ENCODE assay signal across 8 cellular contexts in genomic region chrX:47637546-47638195, GRCh38. TPM values are rescaled to one million over a fixed set of nuclear protein-coding genes. Genes with fewer than 3 reads are reported as not detected.
DNase-seq lines count a peak whose midpoint lies in the region; ATAC-seq and TF ChIP-seq lines count a peak whose summit lies in the region.

No MANE protein-coding gene starts in this region.

- no peaks in the 10 kb centered on the region for H3K9me2 ChIP-seq in MM.1S (replicated peaks; ENCODE audit: insufficient read depth, low read length)

- no peaks in the 10 kb centered on the region for H3K9me3 Mint-ChIP-seq in activated naive CD8-positive, alpha-beta T cell treated with anti-CD3 and anti-CD28 coated beads, Interleukin-2, amount 50 U/mL, for 24 hours

- no peaks in the 10 kb centered on the region for H3K4me1 ChIP-seq in MM.1S (ENCODE audit: low read length)

- H3K36me3 ChIP-seq in MM.1S (replicated peaks; ENCODE audit: insufficient read depth, low read length): no peaks in the 10 kb centered on the region
- H3K36me3 ChIP-seq in MG63: peaks cover 15% of the 10 kb centered on the region

- no peaks in the 10 kb centered on the region for H3K27me3 Mint-ChIP-seq in activated naive CD8-positive, alpha-beta T cell treated with anti-CD3 and anti-CD28 coated beads, Interleukin-2, amount 50 U/mL, for 24 hours

- no peaks in the 10 kb centered on the region for H4K20me1 ChIP-seq in MM.1S (ENCODE audit: insufficient read depth, low read length)

- peak overlapping the region; percentile 65 for H3K4me3 Mint-ChIP-seq in activated naive CD8-positive, alpha-beta T cell treated with anti-CD3 and anti-CD28 coated beads, Interleukin-2, amount 50 U/mL, for 24 hours

- H3K4me2 ChIP-seq in MM.1S (ENCODE audit: low read depth, low read length): no peak overlapping the region

- H3K9ac ChIP-seq in MM.1S (ENCODE audit: low read length): no peak overlapping the region

- H3K4me3 ChIP-seq in MM.1S (ENCODE audit: low read length) (no peak overlapping the region), MG63 (no peak overlapping the region)

- H3K36me3 Mint-ChIP-seq in activated naive CD8-positive, alpha-beta T cell treated with anti-CD3 and anti-CD28 coated beads, Interleukin-2, amount 50 U/mL, for 24 hours (ENCODE audit: low read depth): peaks cover 36% of the 10 kb centered on the region

- H3K27me3 ChIP-seq in MM.1S (replicated peaks; ENCODE audit: insufficient read depth, low read length) (no peaks in the 10 kb centered on the region), MG63 (no peaks in the 10 kb centered on the region)

- H3K9me3 ChIP-seq in MM.1S (replicated peaks; ENCODE audit: insufficient read depth, low read length) (no peaks in the 10 kb centered on the region), MG63 (no peaks in the 10 kb centered on the region)

- H3K79me2 ChIP-seq in MM.1S (ENCODE audit: low read length): no peaks in the 10 kb centered on the region

- peaks cover 21% of the 10 kb centered on the region for H3K4me1 Mint-ChIP-seq in activated naive CD8-positive, alpha-beta T cell treated with anti-CD3 and anti-CD28 coated beads, Interleukin-2, amount 50 U/mL, for 24 hours

- no peak overlapping the region for H2AFZ ChIP-seq in MM.1S (ENCODE audit: low read length)

- H3K27ac Mint-ChIP-seq in activated naive CD8-positive, alpha-beta T cell treated with anti-CD3 and anti-CD28 coated beads, Interleukin-2, amount 50 U/mL, for 24 hours: peak overlapping the region; percentile 52

- peak; percentile 67 for ATAC-seq in HG03135 (IDR thresholded peaks at IDR 0.05; ENCODE audit: unreplicated experiment)
- peak; percentile 54 for ATAC-seq in activated naive CD8-positive, alpha-beta T cell treated with anti-CD3 and anti-CD28 coated beads, Interleukin-2, amount 50 U/mL, for 24 hours

- H3K27ac ChIP-seq in MM.1S (ENCODE audit: low read length): no peak overlapping the region

- DNase-seq in GM10266 (ENCODE audit: extremely low spot score): peak; percentile 71
- no peak for DNase-seq in activated naive CD8-positive, alpha-beta T cell treated with anti-CD3 and anti-CD28 coated beads, Interleukin-2, amount 50 U/mL, for 24 hours
- peak; percentile 63 for DNase-seq in medulla oblongata (ENCODE audit: extremely low spot score)
- no peak for DNase-seq in MM.1S
- DNase-seq in mesenteric fat pad (ENCODE audit: low spot score): no peak
- DNase-seq in HK-2 (ENCODE audit: unreplicated experiment): no peak
- DNase-seq in MG63: no peak

- TF ChIP-seq CTCF in GM10266 (IDR thresholded peaks at IDR 0.05; ENCODE audit: control insufficient read depth, insufficient read depth, low read depth, missing control alignments) (peak; percentile 37), MM.1S (IDR thresholded peaks at IDR 0.05; ENCODE audit: low read length) (no peak)

- H3F3A ChIP-seq in MM.1S (ENCODE audit: insufficient read depth, low read length): no peaks in the 10 kb centered on the region

RNA-seq across cellular contexts. Expression of gene CFP, which starts 7.9 kb away (rescaled TPM):
- 11.8 TPM for total RNA-seq in mesenteric fat pad
- not detected in 2 replicates for total RNA-seq in MG63 (2014; rRNA removed; shearing (Covaris generic); ENCODE audit: low replicate concordance)

RNA-seq across cellular contexts. Expression of gene ELK1, which starts 12.7 kb away (rescaled TPM):
- total RNA-seq in mesenteric fat pad: 40.3 TPM
- 33.2 and 39.4 TPM in 2 replicates for total RNA-seq in MG63 (2014; rRNA removed; shearing (Covaris generic); ENCODE audit: low replicate concordance)

RNA-seq across cellular contexts. Expression of gene SYN1, which starts 18.0 kb away (rescaled TPM):
- total RNA-seq in mesenteric fat pad: not detected
- total RNA-seq in MG63 (2014; rRNA removed; shearing (Covaris generic); ENCODE audit: low replicate concordance): 0.26 TPM in 1 of 2 replicates, not detected in the other

RNA-seq across cellular contexts. Expression of gene UXT, which starts 21.3 kb away (rescaled TPM):
- total RNA-seq in mesenteric fat pad: 81.7 TPM
- 155 and 240 TPM in 2 replicates for total RNA-seq in MG63 (2014; rRNA removed; shearing (Covaris generic); ENCODE audit: low replicate concordance)

RNA-seq across cellular contexts. Expression of gene TIMP1, which starts 55.4 kb away (rescaled TPM):
- 410 TPM for total RNA-seq in mesenteric fat pad
- total RNA-seq in MG63 (2014; rRNA removed; shearing (Covaris generic); ENCODE audit: low replicate concordance): 162 and 333 TPM in 2 replicates

Comparison
In these comparisons a context has a peak if more than half of its experiments do, and no peak if none do; other contexts are left out.
1. DNase-seq: peak in GM10266 (single experiment) and medulla oblongata (single experiment); none in activated naive CD8-positive, alpha-beta T cell treated with anti-CD3 and anti-CD28 coated beads, Interleukin-2, amount 50 U/mL, for 24 hours (single experiment), MM.1S (single experiment), mesenteric fat pad (single experiment), HK-2 (single experiment) and MG63 (single experiment).
2. RNA of gene CFP, which starts 7.9 kb away (total RNA-seq): 11.8 TPM in mesenteric fat pad (single experiment); not detected in MG63; every median in the first group is over 10 times any median in the second.